8 cellular contexts compared by ENCODE assay signal in the genomic region with DNA sequence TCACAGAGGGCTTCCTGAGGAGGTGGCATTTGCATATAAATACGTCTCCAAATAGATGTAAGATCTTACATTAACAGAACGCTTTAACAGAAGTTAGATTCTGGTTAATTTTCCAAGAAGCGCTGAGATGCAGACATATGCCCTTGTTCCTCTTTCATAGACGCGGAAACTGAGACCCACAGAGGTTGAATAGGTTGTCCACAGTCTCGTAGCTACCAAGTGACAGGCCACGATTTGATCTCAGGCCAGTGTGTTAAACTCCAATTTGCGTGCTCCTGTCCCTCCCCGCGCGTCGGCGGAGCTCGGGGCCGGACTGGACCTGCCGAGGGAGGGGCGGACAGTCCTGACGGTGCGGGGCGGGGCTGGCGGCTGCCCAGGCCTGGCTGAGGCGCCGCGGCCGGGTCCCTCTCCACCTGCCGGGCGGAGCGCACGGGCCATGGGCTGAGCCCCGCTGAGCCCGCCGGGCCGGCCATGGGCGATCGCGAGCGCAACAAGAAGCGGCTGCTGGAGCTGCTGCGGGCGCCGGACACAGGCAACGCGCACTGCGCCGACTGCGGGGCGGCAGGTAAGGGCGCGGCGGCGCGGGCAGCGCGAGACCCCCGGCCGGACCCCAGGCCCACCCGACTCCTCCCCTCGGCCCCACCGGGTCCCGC. TPM values are rescaled to one million over a fixed set of nuclear protein-coding genes. Genes with fewer than 3 reads are reported as not detected.
A peak's percentile ranks its signal among the peaks of the same experiment; 100 is the strongest.
DNase-seq lines count a peak whose midpoint lies in the region; ATAC-seq and TF ChIP-seq lines count a peak whose summit lies in the region.

A gene with protein sequence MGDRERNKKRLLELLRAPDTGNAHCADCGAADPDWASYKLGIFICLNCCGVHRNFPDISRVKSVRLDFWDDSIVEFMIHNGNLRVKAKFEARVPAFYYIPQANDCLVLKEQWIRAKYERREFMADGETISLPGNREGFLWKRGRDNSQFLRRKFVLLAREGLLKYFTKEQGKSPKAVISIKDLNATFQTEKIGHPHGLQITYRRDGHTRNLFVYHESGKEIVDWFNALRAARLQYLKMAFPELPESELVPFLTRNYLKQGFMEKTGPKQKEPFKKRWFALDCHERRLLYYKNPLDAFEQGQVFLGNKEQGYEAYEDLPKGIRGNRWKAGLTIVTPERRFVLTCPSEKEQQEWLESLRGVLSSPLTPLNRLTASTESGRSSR (plus strand): TSS at position 402 of the 653 bp plus-strand sequence. CDS start 70 bp downstream, at position 472.

- TF ChIP-seq POLR2A in adrenal gland (IDR thresholded peaks at IDR 0.05), result peak; percentile 12 to 20
- TF ChIP-seq POLR2A in prostate gland (IDR thresholded peaks at IDR 0.05), result no peak

- in situ Hi-C loops in G401 (cut with HindIII; ENCODE audit: low sequenced_read_pairs), result no loop called here

- H3K9me3 ChIP-seq in adrenal gland (replicated peaks in 1 of 3), result no peaks in the 10 kb centered on the region
- H3K9me3 ChIP-seq in prostate gland, result no peaks in the 10 kb centered on the region

- 3 to 23% (median 7%) methylated on average over 3 to 60 of the region's 60 CpGs for WGBS in adrenal gland, 4 donors
- 4% methylated on average over 38 of the region's 60 CpGs for WGBS in prostate gland

- DNase-seq in G401 (ENCODE audit: low spot score) (peak; percentile 11), LoVo (ENCODE audit: low spot score) (peak; percentile 44), adrenal gland (peak; percentile 45 to 67 (median 51)), hepatic stellate cell (ENCODE audit: low spot score) (peak; percentile 28), prostate gland (ENCODE audit: low spot score) (peak; percentile 43)
- no peak for DNase-seq in activated CD4-positive, alpha-beta T cell treated with anti-CD3 and anti-CD28 coated beads for 1 hour

- H3K27ac ChIP-seq in adrenal gland, result peak within 1 kb of the TSS in 4 of 5 donors; percentile 5 to 85 (median 38)
- no peak within 1 kb of the TSS for H3K27ac ChIP-seq in prostate gland

- TF ChIP-seq CTCF in adrenal gland (IDR thresholded peaks at IDR 0.05) (no peak), prostate gland (IDR thresholded peaks at IDR 0.05) (no peak)

- H3K4me3 ChIP-seq in adrenal gland, result peak within 1 kb of the TSS in 2 of 4 donors; percentile 30 to 65
- H3K4me3 ChIP-seq in prostate gland, result peak within 1 kb of the TSS; percentile 31 to 47

- H3K27me3 ChIP-seq in adrenal gland (peaks cover 11% of the 10 kb centered on the region), prostate gland (replicated peaks; ENCODE audit: insufficient read depth) (no peaks in the 10 kb centered on the region)

- H3K36me3 ChIP-seq in adrenal gland (replicated peaks in 1 of 2), result no peaks in the 10 kb centered on the region
- no peaks in the 10 kb centered on the region for H3K36me3 ChIP-seq in prostate gland

- intact Hi-C loops in adrenal gland (cut with DNase I), result no loop called here
- intact Hi-C loops in prostate gland (cut with DNase I), result no loop called here

- ATAC-seq in GM21717 (IDR thresholded peaks at IDR 0.05; ENCODE audit: unreplicated experiment) (no peak), HG03439 (IDR thresholded peaks at IDR 0.05; ENCODE audit: unreplicated experiment) (no peak)

- H3K4me1 ChIP-seq in adrenal gland (replicated peaks in 1 of 2), result peaks cover 9 to 18% of the 10 kb centered on the region in 2 donors
- no peaks in the 10 kb centered on the region for H3K4me1 ChIP-seq in prostate gland (replicated peaks)

RNA-seq across cellular contexts. Expression of the gene that starts here (rescaled TPM):
- total RNA-seq in G401 (2014; rRNA removed; shearing (Covaris generic)), result 3.0 and 3.7 TPM in 2 replicates
- total RNA-seq in adrenal gland (10 to 100 TPM; 29.3 to 84.7 (median 42.4) TPM), prostate gland (10 to 100 TPM in 1 of 2 donors, 1 to 10 TPM in 1; 5.8 to 12.3 TPM)
- 10 to 100 TPM in 1 of 3 donors, 1 to 10 TPM in 2; 7.8 to 15.7 (median 9.6) TPM for polyA plus RNA-seq in adrenal gland

Comparison
In these comparisons a context has a peak if more than half of its experiments do, and no peak if none do; other contexts are left out.
1. H3K27ac ChIP-seq: peak in adrenal gland (4 of 5); none in prostate gland (0 of 2).